In the genomic region with DNA sequence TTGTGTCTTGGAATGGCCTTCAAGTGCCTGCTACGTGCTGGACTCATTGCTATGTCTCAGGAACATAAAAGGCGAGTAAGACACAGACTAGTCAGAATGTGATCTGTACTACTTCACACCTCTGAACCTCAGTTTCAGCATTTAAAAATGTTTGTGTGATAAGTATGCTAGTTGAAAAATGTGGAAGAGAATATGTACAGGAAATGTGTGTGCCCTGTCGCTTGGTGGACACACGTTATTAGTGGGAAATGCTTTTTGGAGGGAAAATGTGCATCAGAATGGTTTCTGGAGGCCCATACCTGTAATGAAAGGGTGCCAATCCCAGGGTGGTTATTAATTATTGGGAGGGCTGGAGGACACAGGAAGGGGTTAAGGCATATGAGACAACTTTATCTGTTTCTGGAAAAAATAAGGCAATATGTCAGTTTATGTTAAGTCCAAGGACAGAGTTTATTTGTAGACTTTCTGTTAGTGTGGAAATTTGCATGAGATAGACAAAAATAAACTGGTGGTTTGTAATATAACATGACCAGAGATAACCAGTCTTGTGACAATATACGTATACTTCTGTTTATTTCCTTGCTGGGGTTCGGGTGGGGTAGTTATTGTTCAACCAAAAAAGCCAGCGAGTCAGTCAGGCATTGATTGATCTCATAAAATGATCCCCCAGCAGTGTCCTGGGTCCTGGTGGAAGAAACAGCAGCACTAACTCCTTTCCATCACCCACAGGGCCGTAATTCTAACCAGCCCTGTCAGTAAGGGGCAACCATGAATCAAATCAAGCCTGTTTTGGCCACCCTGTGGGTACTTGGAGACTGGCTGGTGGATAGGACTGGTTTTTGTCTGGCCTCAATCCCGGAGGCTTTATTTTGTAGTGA, we compare ENCODE assay signal across 11 cellular contexts.
DNase-seq lines count a peak whose midpoint lies in the region; ATAC-seq and TF ChIP-seq lines count a peak whose summit lies in the region.
"Had no signal": no experiment of that assay in that cellular context is flagged by ENCODE, and none has a peak within 500 bp of the region (broad histone marks: within the 10 kb centered on the region; RNA-seq: fewer than 3 reads in every experiment).

No MANE protein-coding gene starts in this region.

- in situ Hi-C loops in GM13977 (cut with MboI; ENCODE audit: low pct_unique_long_range_greater_than_20kb, low sequenced_read_pairs, unreplicated experiment): no loop called here

- ATAC-seq in GM21423 (IDR thresholded peaks at IDR 0.05; ENCODE audit: unreplicated experiment) (peak; percentile 56), GM18520 (IDR thresholded peaks at IDR 0.05; ENCODE audit: unreplicated experiment) (no peak), GM19455 (IDR thresholded peaks at IDR 0.05; ENCODE audit: unreplicated experiment) (no peak)

- H3K36me3 ChIP-seq in mesodermal cell (ENCODE audit: control insufficient read depth, insufficient read depth, low read length): no peaks in the 10 kb centered on the region
- H3K36me3 ChIP-seq: ascending aorta had no signal

- H3K27ac ChIP-seq in mesodermal cell (ENCODE audit: low read depth, low read length, severe bottlenecking): peak overlapping the region; percentile 37
- H3K27ac ChIP-seq: ascending aorta, KMS-11 had no signal

- H3K4me3 ChIP-seq in mesodermal cell (ENCODE audit: extremely low read depth, insufficient read depth, low read length, poor library complexity, severe bottlenecking): no peak overlapping the region
- H3K4me3 ChIP-seq: ascending aorta had no signal

- H3K9me3 ChIP-seq in mesodermal cell (ENCODE audit: control insufficient read depth, low read length): no peaks in the 10 kb centered on the region
- H3K9me3 ChIP-seq: ascending aorta had no signal

- TF ChIP-seq CTCF in GM13977 (IDR thresholded peaks at IDR 0.05; ENCODE audit: extremely low read depth, insufficient read depth, missing control alignments): no peak

- peaks cover 20% of the 10 kb centered on the region for H3K4me1 ChIP-seq in mesodermal cell (ENCODE audit: control insufficient read depth, insufficient read depth, low read length, poor library complexity, severe bottlenecking)
- H3K4me1 ChIP-seq: ascending aorta had no signal

- DNase-seq in GM13977 (ENCODE audit: low spot score) (peak; percentile 42), NAMALWA (ENCODE audit: low spot score) (peak; percentile 56), NCI-H1105 (lab: John Stamatoyannopoulos, UW) (no peak)
- DNase-seq in stimulated activated CD4-positive, alpha-beta T cell treated with anti-CD3 and anti-CD28 coated beads, Interleukin-4, amount 100 ng/mL, for 1 hour: no peak
- DNase-seq: small intestine had no signal

- WGBS in mesodermal cell (ENCODE audit: insufficient coverage in 2 of 2), 2 experiments: 77 to 89% methylated on average over 5 of the region's 9 CpGs

Comparison
In these comparisons a context has a peak if more than half of its experiments do, and no peak if none do; other contexts are left out.
1. DNase-seq: peak in GM13977 (single experiment) and NAMALWA (single experiment); none in stimulated activated CD4-positive, alpha-beta T cell treated with anti-CD3 and anti-CD28 coated beads, Interleukin-4, amount 100 ng/mL, for 1 hour (single experiment) and NCI-H1105 (single experiment).